ENCODE assay signal across 21 cellular contexts in the genomic region with DNA sequence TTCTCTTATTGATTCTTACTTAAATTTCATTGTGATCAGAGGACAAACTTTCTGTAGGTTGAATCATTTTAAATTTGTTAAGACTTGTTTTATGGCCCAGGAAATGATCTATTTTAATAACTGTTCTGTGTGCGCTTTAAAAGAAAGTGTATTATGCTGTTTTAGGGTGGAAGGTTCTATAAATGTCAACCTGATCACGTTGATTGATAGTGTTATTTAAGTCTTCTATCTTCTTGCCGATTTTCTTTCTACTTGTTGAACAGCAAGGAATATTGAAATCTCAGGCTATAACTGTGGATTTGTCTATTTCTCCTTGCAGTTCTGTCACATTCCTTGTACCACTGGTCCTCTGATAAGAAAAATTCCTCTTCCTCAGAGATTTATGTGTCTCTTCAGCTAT.
"Had no signal": no experiment of that assay in that cellular context is flagged by ENCODE, and none has a peak within 500 bp of the region (broad histone marks: within the 10 kb centered on the region; RNA-seq: fewer than 3 reads in every experiment).

No MANE protein-coding gene starts in this region.

- H2AFZ ChIP-seq: hepatocyte had no signal

- ATAC-seq: left colon; lower lobe of right lung; natural killer cell; psoas muscle; right cardiac atrium; stimulated activated effector memory CD8-positive, alpha-beta T cell treated with anti-CD3 and anti-CD28 coated beads, Interleukin-12 subunit alpha, Interleukin-12 subunit beta, amount 100 ng/mL, for 72 hours had no signal

- H3K27me3 ChIP-seq: esophagus muscularis mucosa, hepatocyte, ovary, sigmoid colon, stomach, thyroid gland, vagina had no signal

- H3K4me1 ChIP-seq: esophagus muscularis mucosa, left ventricle myocardium inferior, lower lobe of right lung, psoas muscle, sigmoid colon, thyroid gland, vagina had no signal

- H3K36me3 ChIP-seq: esophagus muscularis mucosa, left ventricle myocardium inferior, lower lobe of right lung, ovary, sigmoid colon, stomach, thyroid gland, vagina had no signal

- DNase-seq: effector CD8-positive, alpha-beta T cell; endodermal cell; left colon; left ventricle myocardium inferior; lower lobe of right lung; natural killer cell; occipital lobe; ovary; posterior cingulate gyrus; psoas muscle; right cardiac atrium; sigmoid colon; stimulated activated CD4-positive, alpha-beta T cell treated with anti-CD3 and anti-CD28 coated beads, Interleukin-2, amount 100 ng/mL, for 24 hours; stimulated activated CD4-positive, alpha-beta T cell treated with anti-CD3 and anti-CD28 coated beads, Interleukin-4, amount 100 ng/mL, for 24 hours; stimulated activated naive CD4-positive, alpha-beta T cell treated with Interleukin-2 at 50 U/mL for 16 hours; stomach; thyroid gland had no signal

- H3K4me2 ChIP-seq: hepatocyte had no signal

- H3K27ac ChIP-seq: esophagus muscularis mucosa, hepatocyte, left ventricle myocardium inferior, lower lobe of right lung, ovary, psoas muscle, sigmoid colon, stomach, thyroid gland, vagina had no signal

- H3K9me3 ChIP-seq: esophagus muscularis mucosa, left ventricle myocardium inferior, lower lobe of right lung, ovary, psoas muscle, sigmoid colon, stomach, thyroid gland, vagina had no signal

- H3K79me2 ChIP-seq: hepatocyte had no signal

- H3K4me3 ChIP-seq: esophagus muscularis mucosa, hepatocyte, left ventricle myocardium inferior, lower lobe of right lung, ovary, psoas muscle, sigmoid colon, stomach, thyroid gland, vagina had no signal
